In genomic region chr13:84651288-84651687, GRCh38 we compare ENCODE assay signal across 16 cellular contexts.
DNase-seq lines count a peak whose midpoint lies in the region; ATAC-seq, FAIRE-seq and TF ChIP-seq lines count a peak whose summit lies in the region.
"Had no signal": no experiment of that assay in that cellular context is flagged by ENCODE, and none has a peak within 500 bp of the region (broad histone marks: within the 10 kb centered on the region; RNA-seq: fewer than 3 reads in every experiment).

No MANE protein-coding gene starts in this region.

- H3K27ac Mint-ChIP-seq in HFFc6, result peak overlapping the region; percentile 86
- peak overlapping the region; percentile 83 for H3K27ac Mint-ChIP-seq in astrocyte (ENCODE audit: unreplicated experiment)
- H3K27ac Mint-ChIP-seq: activated naive CD8-positive, alpha-beta T cell treated with anti-CD3 and anti-CD28 coated beads for 36 hours; memory B cell; stimulated activated naive CD8-positive, alpha-beta T cell treated with anti-CD3 and anti-CD28 coated beads, Interleukin-15, amount 100 ng/mL, for 72 hours had no signal

- H3K27me3 ChIP-seq in astrocyte (ENCODE audit: insufficient read depth, low read length) (no peaks in the 10 kb centered on the region), hepatocyte (no peaks in the 10 kb centered on the region), stomach (no peaks in the 10 kb centered on the region)
- H3K27me3 ChIP-seq: dorsolateral prefrontal cortex had no signal

- intact Hi-C loops in stomach (cut with DNase I; ENCODE audit: low total_unique reads), result no loop called here

- no peak overlapping the region for H3K4me3 Mint-ChIP-seq in HFFc6
- H3K4me3 Mint-ChIP-seq in astrocyte (ENCODE audit: unreplicated experiment), result no peak overlapping the region
- H3K4me3 Mint-ChIP-seq: activated naive CD8-positive, alpha-beta T cell treated with anti-CD3 and anti-CD28 coated beads for 36 hours; memory B cell; stimulated activated naive CD8-positive, alpha-beta T cell treated with anti-CD3 and anti-CD28 coated beads, Interleukin-15, amount 100 ng/mL, for 72 hours had no signal

- no peak for TF ChIP-seq POLR2A in stomach (IDR thresholded peaks at IDR 0.05)

- H2AFZ ChIP-seq in astrocyte (ENCODE audit: low read depth, low read length) (no peak overlapping the region), hepatocyte (no peak overlapping the region)
- H2AFZ ChIP-seq: parathyroid adenoma had no signal

- peaks cover 42% of the 10 kb centered on the region for H3K9me3 Mint-ChIP-seq in HFFc6
- peaks cover 14% of the 10 kb centered on the region for H3K9me3 Mint-ChIP-seq in astrocyte (ENCODE audit: unreplicated experiment)
- H3K9me3 Mint-ChIP-seq: activated naive CD8-positive, alpha-beta T cell treated with anti-CD3 and anti-CD28 coated beads for 36 hours; stimulated activated naive CD8-positive, alpha-beta T cell treated with anti-CD3 and anti-CD28 coated beads, Interleukin-15, amount 100 ng/mL, for 72 hours had no signal

- no peaks in the 10 kb centered on the region for H3K9me2 ChIP-seq in hepatocyte (replicated peaks; ENCODE audit: insufficient read depth)

- no peak for TF ChIP-seq EP300 in stomach (IDR thresholded peaks at IDR 0.05)

- H3K4me1 ChIP-seq in astrocyte (ENCODE audit: insufficient read depth, low read length), result no peaks in the 10 kb centered on the region
- H3K4me1 ChIP-seq in hepatocyte (ENCODE audit: insufficient read depth), result no peaks in the 10 kb centered on the region
- H3K4me1 ChIP-seq in stomach, result peaks cover 0 to 6% (median 0%) of the 10 kb centered on the region in 4 donors
- H3K4me1 ChIP-seq: parathyroid adenoma had no signal

- FAIRE-seq in astrocyte (lab: Jason Lieb, UNC), result no peak

- H3K9ac ChIP-seq in astrocyte (ENCODE audit: low read length), result no peak overlapping the region
- H3K9ac ChIP-seq: parathyroid adenoma had no signal

- TF ChIP-seq CTCF in HFFc6 (IDR thresholded peaks at IDR 0.05), result no peak
- TF ChIP-seq CTCF in astrocyte (IDR thresholded peaks at IDR 0.05; ENCODE audit: insufficient read depth, low read depth, low read length), result no peak
- TF ChIP-seq CTCF in hepatocyte (IDR thresholded peaks at IDR 0.05; ENCODE audit: poor library complexity), result no peak
- no peak for TF ChIP-seq CTCF in stomach (IDR thresholded peaks at IDR 0.05)

- peaks cover 83% of the 10 kb centered on the region for H3K4me1 Mint-ChIP-seq in HFFc6 (ENCODE audit: low read depth)
- H3K4me1 Mint-ChIP-seq in astrocyte (ENCODE audit: low read depth, unreplicated experiment), result peaks cover 31% of the 10 kb centered on the region
- H3K4me1 Mint-ChIP-seq: activated naive CD8-positive, alpha-beta T cell treated with anti-CD3 and anti-CD28 coated beads for 36 hours; memory B cell; stimulated activated naive CD8-positive, alpha-beta T cell treated with anti-CD3 and anti-CD28 coated beads, Interleukin-15, amount 100 ng/mL, for 72 hours had no signal

- in situ Hi-C loops in ACHN (cut with HindIII; ENCODE audit: low pct_ligation_motif_present, low pct_unique_long_range_greater_than_20kb, low sequenced_read_pairs), result no loop called here

- WGBS in hepatocyte (ENCODE audit: low lambda C conversion rate, missing lambda C conversion rate), result 74% methylated on average over 5 of the region's 5 CpGs
- WGBS in stomach, 5 donors, result 45 to 60% (median 50%) methylated on average over 5 of the region's 5 CpGs

- no peaks in the 10 kb centered on the region for H3K36me3 ChIP-seq in astrocyte (ENCODE audit: insufficient read depth, low read length)
- H3K36me3 ChIP-seq in hepatocyte (replicated peaks; ENCODE audit: insufficient read depth, low read depth), result no peaks in the 10 kb centered on the region
- no peaks in the 10 kb centered on the region for H3K36me3 ChIP-seq in stomach

- H3K4me3 ChIP-seq in astrocyte (ENCODE audit: insufficient read depth, low read depth, low read length) (no peak overlapping the region), hepatocyte (no peak overlapping the region), stomach (no peak overlapping the region)
- H3K4me3 ChIP-seq: dorsolateral prefrontal cortex had no signal

- H3K79me2 ChIP-seq in astrocyte (ENCODE audit: insufficient read depth, low read length) (no peaks in the 10 kb centered on the region), hepatocyte (no peaks in the 10 kb centered on the region)
- H3K79me2 ChIP-seq: parathyroid adenoma had no signal

- peaks cover 51% of the 10 kb centered on the region for H3K36me3 Mint-ChIP-seq in HFFc6 (ENCODE audit: low read depth)
- no peaks in the 10 kb centered on the region for H3K36me3 Mint-ChIP-seq in astrocyte (ENCODE audit: low read depth, unreplicated experiment)
- H3K36me3 Mint-ChIP-seq: activated naive CD8-positive, alpha-beta T cell treated with anti-CD3 and anti-CD28 coated beads for 36 hours; memory B cell had no signal

- DNase-seq in ACHN (peak; percentile 8), HFFc6 (peak; percentile 81), astrocyte (ENCODE audit: low read depth) (peak; percentile 88), hepatocyte (ENCODE audit: low spot score) (peak; percentile 41), AG08396 (ENCODE audit: low spot score) (no peak), stomach (no peak), NCI-H1048 (lab: John Stamatoyannopoulos, UW) (no peak)
- DNase-seq: activated naive CD8-positive, alpha-beta T cell treated with anti-CD3 and anti-CD28 coated beads for 36 hours; dorsolateral prefrontal cortex; MV-4-11; NCI-H446 treated with DMSO at 0.1 percent for 48 hours; RPMI8226; stimulated activated naive CD8-positive, alpha-beta T cell treated with anti-CD3 and anti-CD28 coated beads, Interleukin-15, amount 100 ng/mL, for 72 hours had no signal

- H3K4me2 ChIP-seq in astrocyte (ENCODE audit: low read length) (no peak overlapping the region), hepatocyte (no peak overlapping the region)

- ATAC-seq in GM21717 (IDR thresholded peaks at IDR 0.05; ENCODE audit: unreplicated experiment), result no peak
- ATAC-seq: stimulated activated naive CD8-positive, alpha-beta T cell treated with anti-CD3 and anti-CD28 coated beads, Interleukin-15, amount 100 ng/mL, for 72 hours had no signal

- H3K9me3 ChIP-seq in astrocyte (ENCODE audit: insufficient read depth, low read depth, low read length) (no peaks in the 10 kb centered on the region), hepatocyte (ENCODE audit: low read depth) (no peaks in the 10 kb centered on the region), stomach (no peaks in the 10 kb centered on the region)

- H3K27ac ChIP-seq in astrocyte (ENCODE audit: low read depth, low read length) (peak overlapping the region; percentile 59), hepatocyte (no peak overlapping the region), stomach (no peak overlapping the region)
- H3K27ac ChIP-seq: dorsolateral prefrontal cortex, parathyroid adenoma had no signal

- no peaks in the 10 kb centered on the region for H4K20me1 ChIP-seq in astrocyte (ENCODE audit: insufficient read depth, low read length)
- H4K20me1 ChIP-seq in hepatocyte (ENCODE audit: insufficient read depth, poor library complexity, severe bottlenecking), result no peaks in the 10 kb centered on the region

- H3K27me3 Mint-ChIP-seq in HFFc6 (ENCODE audit: insufficient read depth) (0 out of 2 replicates have a peak, but pooled peaks cover 1% of the 10 kb centered on the region), astrocyte (ENCODE audit: low read depth, unreplicated experiment) (no peaks in the 10 kb centered on the region)
- H3K27me3 Mint-ChIP-seq: activated naive CD8-positive, alpha-beta T cell treated with anti-CD3 and anti-CD28 coated beads for 36 hours; memory B cell; stimulated activated naive CD8-positive, alpha-beta T cell treated with anti-CD3 and anti-CD28 coated beads, Interleukin-15, amount 100 ng/mL, for 72 hours had no signal

Comparison
In these comparisons a context has a peak if more than half of its experiments do, and no peak if none do; other contexts are left out.
1. DNase-seq: peak in ACHN (single experiment), HFFc6 (single experiment), astrocyte (single experiment) and hepatocyte (single experiment); none in AG08396 (single experiment), stomach (single experiment) and NCI-H1048 (single experiment).